Comparison of ENCODE assay signal across 32 cellular contexts in the genomic region with DNA sequence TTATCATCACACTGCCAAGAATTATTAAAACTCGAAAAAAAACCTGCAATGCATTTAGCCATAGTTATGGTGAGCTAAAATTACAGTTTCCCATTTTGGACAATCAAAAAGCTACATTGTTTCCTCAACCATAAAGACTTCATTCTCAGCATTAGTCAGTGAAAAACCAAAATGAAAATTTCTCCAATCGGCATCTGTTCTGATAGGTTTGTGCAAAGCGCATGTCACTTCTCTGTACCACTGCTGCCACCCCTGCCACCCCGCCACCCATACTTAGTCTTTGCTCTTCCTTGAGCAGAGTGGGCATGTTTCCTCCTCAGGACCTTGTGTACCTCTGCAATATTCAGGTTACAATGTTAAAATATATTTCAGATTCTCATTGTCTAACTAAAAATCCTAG.
"Had no signal": no experiment of that assay in that cellular context is flagged by ENCODE, and none has a peak within 500 bp of the region (broad histone marks: within the 10 kb centered on the region; RNA-seq: fewer than 3 reads in every experiment).

No MANE protein-coding gene starts in this region.

- H3K36me3 ChIP-seq: adrenal gland, esophagus muscularis mucosa, gastrocnemius medialis, heart left ventricle, WERI-Rb-1 had no signal

- H3K4me3 ChIP-seq: adrenal gland, body of pancreas, esophagus muscularis mucosa, gastrocnemius medialis, heart left ventricle had no signal

- H3K9me3 ChIP-seq: adrenal gland, body of pancreas, esophagus muscularis mucosa, gastrocnemius medialis, heart left ventricle had no signal

- DNase-seq: activated B cell treated with CpG ODN at 0.5 μM for 24 hours; activated CD4-positive, alpha-beta T cell treated with anti-CD3 and anti-CD28 coated beads for 48 hours; activated CD4-positive, alpha-beta T cell treated with anti-CD3 and anti-CD28 coated beads, Interleukin-2, amount 50 U/mL, for 1 hour; activated CD4-positive, alpha-beta T cell treated with anti-CD3 and anti-CD28 coated beads, Interleukin-2, amount 50 U/mL, for 48 hours; activated CD8-positive, alpha-beta memory T cell treated with anti-CD3 and anti-CD28 coated beads for 24 hours; activated CD8-positive, alpha-beta T cell treated with anti-CD3 and anti-CD28 coated beads for 36 hours; activated effector memory CD4-positive, alpha-beta T cell treated with anti-CD3 and anti-CD28 coated beads, Interleukin-2, amount 50 U/mL, for 16 hours; activated naive CD4-positive, alpha-beta T cell treated with anti-CD3 and anti-CD28 coated beads for 36 hours; activated naive CD8-positive, alpha-beta T cell treated with anti-CD3 and anti-CD28 coated beads for 36 hours; activated naive CD8-positive, alpha-beta T cell treated with anti-CD3 and anti-CD28 coated beads, Interleukin-2, amount 50 U/mL, for 24 hours; activated T-cell treated with anti-CD3 and anti-CD28 coated beads, Interleukin-2, amount 50 U/mL, for 4 hours; adrenal gland; amygdala; aorta; body of pancreas; caudate nucleus; cortex of kidney; dermis blood vessel endothelial cell; effector CD4-positive, alpha-beta T cell; effector memory CD8-positive, alpha-beta T cell; erythroblast; foreskin keratinocyte; gastrocnemius medialis; glutamatergic neuron; heart left ventricle; T1000; WERI-Rb-1 had no signal

- H3K27me3 ChIP-seq: adrenal gland, body of pancreas, gastrocnemius medialis had no signal

- ATAC-seq: activated CD4-positive, CD25-positive, alpha-beta regulatory T cell treated with anti-CD3 and anti-CD28 coated beads, Interleukin-2, amount 50 U/mL, for 24 hours; activated CD8-positive, alpha-beta T cell treated with anti-CD3 and anti-CD28 coated beads for 36 hours; activated naive CD8-positive, alpha-beta T cell treated with anti-CD3 and anti-CD28 coated beads, Interleukin-2, amount 50 U/mL, for 24 hours; activated T-cell treated with anti-CD3 and anti-CD28 coated beads, Interleukin-2, amount 50 U/mL, for 4 hours; body of pancreas; effector memory CD8-positive, alpha-beta T cell; foreskin keratinocyte; gastrocnemius medialis; heart left ventricle had no signal

- H3K27ac Mint-ChIP-seq: activated B cell treated with CpG ODN at 0.5 μM for 24 hours; activated CD8-positive, alpha-beta T cell treated with anti-CD3 and anti-CD28 coated beads for 36 hours; activated naive CD4-positive, alpha-beta T cell treated with anti-CD3 and anti-CD28 coated beads for 36 hours; activated naive CD4-positive, alpha-beta T cell treated with anti-CD3 and anti-CD28 coated beads, Interleukin-2, amount 50 U/mL, for 24 hours; activated naive CD8-positive, alpha-beta T cell treated with anti-CD3 and anti-CD28 coated beads for 36 hours; activated naive CD8-positive, alpha-beta T cell treated with anti-CD3 and anti-CD28 coated beads, Interleukin-2, amount 50 U/mL, for 24 hours; activated T-helper 2 cell treated with anti-CD3 and anti-CD28 coated beads, Interferon-gamma antibody, Interleukin-2, Interleukin-4, amounts not matched to agents 10 μg/mL and 5 μg/mL and 100 μg/mL, durations not matched to agents 14 hours and 24 hours and 36 hours; effector memory CD8-positive, alpha-beta T cell; T-helper 2 cell treated with Interferon-gamma antibody and Interleukin-4, amounts not matched to agents 5 μg/mL and 100 μg/mL, for 36 hours had no signal

- H3K4me1 ChIP-seq: adrenal gland, foreskin keratinocyte, gastrocnemius medialis, heart left ventricle had no signal

- H3K27me3 Mint-ChIP-seq: activated naive CD4-positive, alpha-beta T cell treated with anti-CD3 and anti-CD28 coated beads, Interleukin-2, amount 50 U/mL, for 24 hours had no signal

- H3K36me3 Mint-ChIP-seq: activated naive CD4-positive, alpha-beta T cell treated with anti-CD3 and anti-CD28 coated beads, Interleukin-2, amount 50 U/mL, for 24 hours; activated naive CD8-positive, alpha-beta T cell treated with anti-CD3 and anti-CD28 coated beads for 36 hours had no signal

- H3K4me3 Mint-ChIP-seq: activated B cell treated with CpG ODN at 0.5 μM for 24 hours; activated CD8-positive, alpha-beta T cell treated with anti-CD3 and anti-CD28 coated beads for 36 hours; activated naive CD4-positive, alpha-beta T cell treated with anti-CD3 and anti-CD28 coated beads for 36 hours; activated naive CD4-positive, alpha-beta T cell treated with anti-CD3 and anti-CD28 coated beads, Interleukin-2, amount 50 U/mL, for 24 hours; activated naive CD8-positive, alpha-beta T cell treated with anti-CD3 and anti-CD28 coated beads for 36 hours; activated naive CD8-positive, alpha-beta T cell treated with anti-CD3 and anti-CD28 coated beads, Interleukin-2, amount 50 U/mL, for 24 hours; activated T-cell treated with anti-CD3 and anti-CD28 coated beads, Interleukin-2, amount 50 U/mL, for 4 hours; effector memory CD8-positive, alpha-beta T cell; T-helper 2 cell treated with Interferon-gamma antibody and Interleukin-4, amounts not matched to agents 5 μg/mL and 100 μg/mL, for 36 hours had no signal

- H3K4me1 Mint-ChIP-seq: activated B cell treated with CpG ODN at 0.5 μM for 24 hours had no signal

- H3K9me3 Mint-ChIP-seq: activated B cell treated with CpG ODN at 0.5 μM for 24 hours; activated CD8-positive, alpha-beta T cell treated with anti-CD3 and anti-CD28 coated beads for 36 hours; activated naive CD4-positive, alpha-beta T cell treated with anti-CD3 and anti-CD28 coated beads for 36 hours; activated naive CD4-positive, alpha-beta T cell treated with anti-CD3 and anti-CD28 coated beads, Interleukin-2, amount 50 U/mL, for 24 hours; activated naive CD8-positive, alpha-beta T cell treated with anti-CD3 and anti-CD28 coated beads for 36 hours; activated naive CD8-positive, alpha-beta T cell treated with anti-CD3 and anti-CD28 coated beads, Interleukin-2, amount 50 U/mL, for 24 hours; activated T-cell treated with anti-CD3 and anti-CD28 coated beads, Interleukin-2, amount 50 U/mL, for 4 hours; activated T-helper 2 cell treated with anti-CD3 and anti-CD28 coated beads, Interferon-gamma antibody, Interleukin-2, Interleukin-4, amounts not matched to agents 10 μg/mL and 5 μg/mL and 100 μg/mL, durations not matched to agents 14 hours and 24 hours and 36 hours; effector memory CD8-positive, alpha-beta T cell; T-helper 2 cell treated with Interferon-gamma antibody and Interleukin-4, amounts not matched to agents 5 μg/mL and 100 μg/mL, for 36 hours had no signal

- H3K27ac ChIP-seq: adrenal gland, body of pancreas, esophagus muscularis mucosa, foreskin keratinocyte, gastrocnemius medialis, heart left ventricle, WERI-Rb-1 had no signal
